In the genomic region with DNA sequence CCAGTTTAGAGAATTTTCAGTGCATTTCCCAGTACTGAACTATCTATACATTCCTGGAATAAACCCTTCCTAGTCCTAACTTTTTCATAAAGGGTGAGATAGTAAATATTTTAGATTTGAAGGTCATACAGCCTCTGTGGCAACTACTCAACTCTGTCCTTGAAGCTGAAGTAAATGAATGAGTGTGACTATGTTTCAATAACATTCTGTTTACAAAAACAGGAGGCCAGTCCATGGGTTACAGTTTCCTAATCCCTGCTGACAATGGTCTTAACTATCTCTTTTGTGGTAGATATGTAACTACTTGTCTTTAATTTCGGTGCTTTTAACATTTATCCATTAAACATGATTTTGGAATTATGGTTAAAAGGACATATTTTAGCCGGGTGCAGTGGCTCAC, we compare ENCODE assay signal across 18 cellular contexts. TPM values are rescaled to one million over a fixed set of nuclear protein-coding genes. Genes with fewer than 3 reads are reported as not detected.
DNase-seq lines count a peak whose midpoint lies in the region; ATAC-seq, FAIRE-seq and TF ChIP-seq lines count a peak whose summit lies in the region.
"Had no signal": no experiment of that assay in that cellular context is flagged by ENCODE, and none has a peak within 500 bp of the region (broad histone marks: within the 10 kb centered on the region; RNA-seq: fewer than 3 reads in every experiment).

No MANE protein-coding gene starts in this region.

- H3K27me3 ChIP-seq in HepG2 (ENCODE audit: control insufficient read depth in 1 of 2, insufficient read depth in 2 of 2, low read length in 2 of 2) (no peaks in the 10 kb centered on the region; a peak in 1 of 5 replicates), WERI-Rb-1 (ENCODE audit: insufficient read depth, low read depth, severe bottlenecking) (no peaks in the 10 kb centered on the region)

- peaks cover 43% of the 10 kb centered on the region for H3K4me1 ChIP-seq in HepG2 (ENCODE audit: insufficient read depth, low read length)

- no peak overlapping the region for H2AFZ ChIP-seq in HepG2 (ENCODE audit: low read length)
- H2AFZ ChIP-seq: GM23338 had no signal

- peak overlapping the region; percentile 47; the same call in 1 of the 2 replicates for H3K4me2 ChIP-seq in HepG2 (ENCODE audit: low read depth, low read length)
- H3K4me2 ChIP-seq: GM23338 had no signal

- H3K36me3 ChIP-seq in HepG2 (replicated peaks in 1 of 2; ENCODE audit: control insufficient read depth in 1 of 2, insufficient read depth in 2 of 2, low read length in 2 of 2), result peaks cover 4 to 10% of the 10 kb centered on the region in 2 experiments; a peak in 3 of 5 replicates
- H3K36me3 ChIP-seq in WERI-Rb-1, result no peaks in the 10 kb centered on the region

- in situ Hi-C loops in HepG2 (cut with HindIII; ENCODE audit: extremely low pct_ligation_motif_present, low pct_unique_long_range_greater_than_20kb) (no loop called here), GM13977 (cut with MboI; ENCODE audit: low pct_unique_long_range_greater_than_20kb, low sequenced_read_pairs, unreplicated experiment) (no loop called here)

- H3K9ac ChIP-seq in HepG2 (ENCODE audit: insufficient read depth, low read depth, low read length), result peak overlapping the region; percentile 41

- H3K27ac ChIP-seq in HepG2 (ENCODE audit: extremely low read length, insufficient read depth, low read length) (peak overlapping the region; percentile 84), WERI-Rb-1 (no peak overlapping the region)

- WGBS in HepG2 (ENCODE audit: low lambda C conversion rate), result 11% methylated on average over 2 of the region's 2 CpGs

- H3K27ac Mint-ChIP-seq in WTC11, result no peak overlapping the region
- H3K27ac Mint-ChIP-seq: CD8-positive, alpha-beta T cell; GM23338; H9 had no signal

- POLR2A ChIA-PET in WTC11 (lab: Charles Lee), result no interaction called here
- POLR2A ChIA-PET in HepG2 (lab: Yijun Ruan, JAX), result interaction anchor here (0.6 kb wide), 1 partner anchor 86 kb away, joined by 4 read pairs; a partner anchor contains a TSS

- TF ChIP-seq EP300 in HepG2 (IDR thresholded peaks at IDR 0.05; ENCODE audit: low read depth in 2 of 2, low read length in 2 of 2) (peak in 1 of 2 experiments; percentile 88; a peak in 2 of 4 replicates), HepG2 (CRISPR knock-in tag; IDR thresholded peaks at IDR 0.05; ENCODE audit: borderline replicate concordance) (peak; percentile 74; the same call in 1 of the 2 replicates)

- intact Hi-C loops in HepG2 (cut with micrococcal nuclease; ENCODE audit: unreplicated experiment), result no loop called here

- no peaks in the 10 kb centered on the region for H3K9me3 ChIP-seq in HepG2 (ENCODE audit: low read length)
- no peaks in the 10 kb centered on the region for H3K9me3 ChIP-seq in WERI-Rb-1 (ENCODE audit: severe bottlenecking)
- H3K9me3 ChIP-seq: Caco-2 had no signal

- no peak for ATAC-seq in WTC11
- ATAC-seq in HepG2, result peak; percentile 61
- no peak for ATAC-seq in HG02870 (IDR thresholded peaks at IDR 0.05; ENCODE audit: unreplicated experiment)
- no peak for ATAC-seq in HG03354 (IDR thresholded peaks at IDR 0.05; ENCODE audit: poor library complexity, severe bottlenecking, unreplicated experiment)
- ATAC-seq: CD8-positive, alpha-beta T cell; GM23338; HCT116 had no signal

- TF ChIP-seq RAD21 in HepG2 (CRISPR knock-in tag; IDR thresholded peaks at IDR 0.05), result no peak

- H3K36me3 Mint-ChIP-seq in WTC11, result peaks cover 33% of the 10 kb centered on the region

- H3K4me3 ChIP-seq in fibroblast of villous mesenchyme (ENCODE audit: low read depth, low read length), result no peak overlapping the region
- H3K4me3 ChIP-seq in HepG2 (replicated peaks in 1 of 3; ENCODE audit: insufficient read depth in 1 of 3, low read depth in 2 of 3, low read length in 3 of 3), result no peak overlapping the region
- no peak overlapping the region for H3K4me3 ChIP-seq in WERI-Rb-1 (ENCODE audit: low read depth, low read length)
- H3K4me3 ChIP-seq: GM23338 had no signal

- no peak for TF ChIP-seq CTCF in WTC11 (IDR thresholded peaks at IDR 0.05)
- no peak for TF ChIP-seq CTCF in fibroblast of villous mesenchyme (IDR thresholded peaks at IDR 0.05; ENCODE audit: insufficient read depth, low read depth, low read length)
- no peak for TF ChIP-seq CTCF in HepG2 (CRISPR knock-in tag; IDR thresholded peaks at IDR 0.05)
- no peak for TF ChIP-seq CTCF in WERI-Rb-1 (IDR thresholded peaks at IDR 0.05; ENCODE audit: low read depth, low read length)
- no peak for TF ChIP-seq CTCF in GM13977 (IDR thresholded peaks at IDR 0.05; ENCODE audit: extremely low read depth, insufficient read depth, missing control alignments)

- H3K27me3 Mint-ChIP-seq in WTC11 (ENCODE audit: low read depth), result no peaks in the 10 kb centered on the region

- CTCF ChIA-PET in WTC11 (lab: Charles Lee), result no interaction called here
- CTCF ChIA-PET in HepG2 (lab: Yijun Ruan, JAX; ENCODE audit: low intra/inter-chr PET ratio, low total read pairs), result no interaction called here

- DNase-seq in WTC11 (ENCODE audit: low spot score) (no peak), fibroblast of villous mesenchyme (ENCODE audit: low read depth) (peak; percentile 10), HepG2 (ENCODE audit: low spot score) (peak; percentile 86), WERI-Rb-1 (no peak), GM13977 (ENCODE audit: low spot score) (no peak)
- DNase-seq: 8988T; C1 segment of cervical spinal cord; Caco-2; CD8-positive, alpha-beta T cell; DMS153; DND-41; H9 had no signal

- no peak for TF ChIP-seq POLR2A in HepG2 (IDR thresholded peaks at IDR 0.05; ENCODE audit: insufficient read depth in 1 of 2, low read depth in 2 of 2, low read length in 2 of 2)

- H3K4me1 Mint-ChIP-seq in WTC11, result peaks cover 12% of the 10 kb centered on the region

- peak; percentile 51 for FAIRE-seq in HepG2 (lab: Jason Lieb, UNC)
- FAIRE-seq: G401.6, GM18507 had no signal

- H3K79me2 ChIP-seq in HepG2 (ENCODE audit: insufficient read depth, low read length), result peaks cover 13% of the 10 kb centered on the region

- peaks cover 9% of the 10 kb centered on the region for H3K9me3 Mint-ChIP-seq in WTC11
- H3K9me3 Mint-ChIP-seq: GM23338 had no signal

- no peaks in the 10 kb centered on the region for H4K20me1 ChIP-seq in HepG2 (ENCODE audit: insufficient read depth, low read length)

- no TSS peak for BruUV-seq in HepG2 (replicated peaks; lab: Mats Ljungman, UMichigan)

- H3K4me3 Mint-ChIP-seq in WTC11, result no peak overlapping the region
- H3K4me3 Mint-ChIP-seq: CD8-positive, alpha-beta T cell; GM23338; H9 had no signal

RNA-seq across cellular contexts. Expression of a gene that starts 4.3 kb away (rescaled TPM):
- 5.0 to 9.8 TPM (median 7.7 TPM) in 3 replicates for total RNA-seq in WTC11 (2021)
- 2.9 and 3.5 TPM in 2 replicates for total RNA-seq in fibroblast of villous mesenchyme
- 15.2 and 18.8 TPM in 2 replicates for total RNA-seq in HepG2 (2016; rRNA removed; fragmentation: Illumina TruSeq; extraction: Trizol)
- total RNA-seq in HepG2 (2016; cell fraction: cytosol; rRNA removed; fragmentation: Illumina TruSeq; extraction: Trizol; ENCODE audit: low read depth), result 3.7 and 4.1 TPM in 2 replicates
- total RNA-seq in HepG2 (2016; cell fraction: insoluble cytoplasmic fraction; rRNA removed; fragmentation: Illumina TruSeq; extraction: Trizol), result 12.6 and 19.3 TPM in 2 replicates
- 7.5 and 8.9 TPM in 2 replicates for total RNA-seq in HepG2 (2016; cell fraction: membrane; rRNA removed; fragmentation: Illumina TruSeq; extraction: Trizol)
- total RNA-seq in HepG2 (2016; cell fraction: nucleus; rRNA removed; fragmentation: Illumina TruSeq; extraction: Trizol), result 8.7 and 15.6 TPM in 2 replicates
- 6.3 and 6.5 TPM in 2 replicates for polyA plus RNA-seq in HepG2 (2011; rRNA removed)
- polyA plus RNA-seq in HepG2 (2011; cell fraction: cytosol; rRNA removed), result 4.2 and 4.9 TPM in 2 replicates
- polyA plus RNA-seq in HepG2 (2011; cell fraction: nucleus; rRNA removed), result 5.2 and 7.7 TPM in 2 replicates
- 5.0 and 7.1 TPM in 2 replicates for polyA plus RNA-seq in HepG2 (2012)
- polyA plus RNA-seq in HepG2 (2016; cell fraction: cytosol; fragmentation: Illumina TruSeq; extraction: Trizol; ENCODE audit: low read depth), result 0.60 and 0.77 TPM in 2 replicates
- 10.5 and 10.8 TPM in 2 replicates for polyA plus RNA-seq in HepG2 (2016; cell fraction: insoluble cytoplasmic fraction; fragmentation: Illumina TruSeq; extraction: Trizol; ENCODE audit: low read depth)
- polyA plus RNA-seq in HepG2 (2016; cell fraction: membrane; fragmentation: Illumina TruSeq; extraction: Trizol; ENCODE audit: low read depth), result 1.4 and 1.5 TPM in 2 replicates
- 14.7 and 15.9 TPM in 2 replicates for polyA plus RNA-seq in HepG2 (2016; cell fraction: nucleus; fragmentation: Illumina TruSeq; extraction: Trizol; ENCODE audit: insufficient read depth, low read depth)
- 1.1 and 4.1 TPM in 2 replicates for polyA minus RNA-seq in HepG2 (2011; rRNA and poly(A)+ RNA removed; ENCODE audit: low replicate concordance)
- 4.4 and 6.0 TPM in 2 replicates for polyA minus RNA-seq in HepG2 (2011; cell fraction: cytosol; rRNA and poly(A)+ RNA removed)
- 6.6 and 17.4 TPM in 2 replicates for polyA minus RNA-seq in HepG2 (2011; cell fraction: nucleus; rRNA and poly(A)+ RNA removed)

RNA-seq across cellular contexts. Expression of a gene that starts 27.2 kb away (rescaled TPM):
- 5.5 to 9.8 TPM (median 8.7 TPM) in 3 replicates for total RNA-seq in WTC11 (2021)
- total RNA-seq in fibroblast of villous mesenchyme, result 8.2 and 10.6 TPM in 2 replicates
- total RNA-seq in HepG2 (2016; rRNA removed; fragmentation: Illumina TruSeq; extraction: Trizol), result 20.5 and 29.6 TPM in 2 replicates
- total RNA-seq in HepG2 (2016; cell fraction: cytosol; rRNA removed; fragmentation: Illumina TruSeq; extraction: Trizol; ENCODE audit: low read depth), result 11.4 and 12.7 TPM in 2 replicates
- total RNA-seq in HepG2 (2016; cell fraction: insoluble cytoplasmic fraction; rRNA removed; fragmentation: Illumina TruSeq; extraction: Trizol), result 20.3 and 25.9 TPM in 2 replicates
- total RNA-seq in HepG2 (2016; cell fraction: membrane; rRNA removed; fragmentation: Illumina TruSeq; extraction: Trizol), result 17.4 and 20.4 TPM in 2 replicates
- total RNA-seq in HepG2 (2016; cell fraction: nucleus; rRNA removed; fragmentation: Illumina TruSeq; extraction: Trizol), result 13.8 and 19.7 TPM in 2 replicates
- 7.4 and 9.9 TPM in 2 replicates for polyA plus RNA-seq in HepG2 (2011; rRNA removed)
- 6.0 and 7.8 TPM in 2 replicates for polyA plus RNA-seq in HepG2 (2011; cell fraction: cytosol; rRNA removed)
- 12.7 and 15.3 TPM in 2 replicates for polyA plus RNA-seq in HepG2 (2011; cell fraction: nucleus; rRNA removed)
- 10.0 and 11.0 TPM in 2 replicates for polyA plus RNA-seq in HepG2 (2012)
- 2.0 TPM in 2 replicates for polyA plus RNA-seq in HepG2 (2016; cell fraction: cytosol; fragmentation: Illumina TruSeq; extraction: Trizol; ENCODE audit: low read depth)
- polyA plus RNA-seq in HepG2 (2016; cell fraction: insoluble cytoplasmic fraction; fragmentation: Illumina TruSeq; extraction: Trizol; ENCODE audit: low read depth), result 22.8 and 23.7 TPM in 2 replicates
- polyA plus RNA-seq in HepG2 (2016; cell fraction: membrane; fragmentation: Illumina TruSeq; extraction: Trizol; ENCODE audit: low read depth), result 4.2 and 4.4 TPM in 2 replicates
- polyA plus RNA-seq in HepG2 (2016; cell fraction: nucleus; fragmentation: Illumina TruSeq; extraction: Trizol; ENCODE audit: insufficient read depth, low read depth), result 25.6 and 29.3 TPM in 2 replicates
- 6.6 and 10.1 TPM in 2 replicates for polyA minus RNA-seq in HepG2 (2011; rRNA and poly(A)+ RNA removed; ENCODE audit: low replicate concordance)
- 4.1 and 6.1 TPM in 2 replicates for polyA minus RNA-seq in HepG2 (2011; cell fraction: cytosol; rRNA and poly(A)+ RNA removed)
- 12.4 and 14.7 TPM in 2 replicates for polyA minus RNA-seq in HepG2 (2011; cell fraction: nucleus; rRNA and poly(A)+ RNA removed)

RNA-seq across cellular contexts. Expression of a gene that starts 58.6 kb away (rescaled TPM):
- total RNA-seq in WTC11 (2021), result 3.2 to 3.9 TPM (median 3.6 TPM) in 3 replicates
- 4.5 and 4.7 TPM in 2 replicates for total RNA-seq in fibroblast of villous mesenchyme
- 5.6 and 6.3 TPM in 2 replicates for total RNA-seq in HepG2 (2016; rRNA removed; fragmentation: Illumina TruSeq; extraction: Trizol)
- total RNA-seq in HepG2 (2016; cell fraction: cytosol; rRNA removed; fragmentation: Illumina TruSeq; extraction: Trizol; ENCODE audit: low read depth), result 0.71 and 1.5 TPM in 2 replicates
- total RNA-seq in HepG2 (2016; cell fraction: insoluble cytoplasmic fraction; rRNA removed; fragmentation: Illumina TruSeq; extraction: Trizol), result 5.6 and 5.8 TPM in 2 replicates
- 4.8 and 4.9 TPM in 2 replicates for total RNA-seq in HepG2 (2016; cell fraction: membrane; rRNA removed; fragmentation: Illumina TruSeq; extraction: Trizol)
- total RNA-seq in HepG2 (2016; cell fraction: nucleus; rRNA removed; fragmentation: Illumina TruSeq; extraction: Trizol), result 3.6 and 5.3 TPM in 2 replicates
- 2.1 and 2.6 TPM in 2 replicates for polyA plus RNA-seq in HepG2 (2011; rRNA removed)
- 1.2 and 1.6 TPM in 2 replicates for polyA plus RNA-seq in HepG2 (2011; cell fraction: cytosol; rRNA removed)
- 2.0 and 2.3 TPM in 2 replicates for polyA plus RNA-seq in HepG2 (2011; cell fraction: nucleus; rRNA removed)
- polyA plus RNA-seq in HepG2 (2012), result 2.9 and 4.7 TPM in 2 replicates
- 0.98 and 1.1 TPM in 2 replicates for polyA plus RNA-seq in HepG2 (2016; cell fraction: cytosol; fragmentation: Illumina TruSeq; extraction: Trizol; ENCODE audit: low read depth)
- polyA plus RNA-seq in HepG2 (2016; cell fraction: insoluble cytoplasmic fraction; fragmentation: Illumina TruSeq; extraction: Trizol; ENCODE audit: low read depth), result 6.0 and 6.1 TPM in 2 replicates
- 2.6 and 2.9 TPM in 2 replicates for polyA plus RNA-seq in HepG2 (2016; cell fraction: membrane; fragmentation: Illumina TruSeq; extraction: Trizol; ENCODE audit: low read depth)
- polyA plus RNA-seq in HepG2 (2016; cell fraction: nucleus; fragmentation: Illumina TruSeq; extraction: Trizol; ENCODE audit: insufficient read depth, low read depth), result 9.6 and 10.4 TPM in 2 replicates
- polyA minus RNA-seq in HepG2 (2011; rRNA and poly(A)+ RNA removed; ENCODE audit: low replicate concordance), result 1.2 TPM in 1 of 2 replicates, not detected in the other
- 1.4 and 1.5 TPM in 2 replicates for polyA minus RNA-seq in HepG2 (2011; cell fraction: cytosol; rRNA and poly(A)+ RNA removed)
- polyA minus RNA-seq in HepG2 (2011; cell fraction: nucleus; rRNA and poly(A)+ RNA removed), result 3.5 and 5.0 TPM in 2 replicates

Comparison
In these comparisons a context has a peak if more than half of its experiments do, and no peak if none do; other contexts are left out.
1. DNase-seq: peak in fibroblast of villous mesenchyme (single experiment) and HepG2 (single experiment); none in WTC11 (single experiment), WERI-Rb-1 (single experiment) and GM13977 (single experiment).